ENCODE assay signal across 1 cellular context in the genomic region with DNA sequence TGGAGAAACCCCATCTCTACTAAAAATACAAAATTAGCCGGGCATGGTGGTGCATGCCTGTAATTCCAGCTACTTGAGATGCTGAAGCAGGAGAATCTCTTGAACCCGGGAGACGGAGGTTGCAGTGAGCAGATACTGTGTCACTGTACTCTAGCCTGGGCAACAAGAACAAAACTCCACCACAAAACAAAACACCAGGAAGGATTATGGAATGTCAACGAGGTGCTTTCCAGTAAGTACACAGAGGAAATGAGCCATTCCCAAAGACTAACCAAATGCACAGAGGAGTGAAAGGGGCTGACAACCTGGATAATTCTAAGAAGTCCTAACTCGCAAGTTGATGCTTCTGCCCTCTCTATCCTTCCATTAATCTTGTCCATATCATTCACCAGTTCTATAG.
TF ChIP-seq lines count a peak whose summit lies in the region.

No MANE protein-coding gene starts in this region.

TF ChIP-seq in WTC11, 78 proteins besides CTCF, POLR2A, EP300 and RAD21 (continued from another document):
- TF ChIP-seq ZMAT4 (CRISPR knock-in tag; IDR thresholded peaks at IDR 0.05) (no peak), JAZF1 (CRISPR knock-in tag; IDR thresholded peaks at IDR 0.05) (no peak), STAT6 (CRISPR knock-in tag; conservative IDR thresholded peaks at IDR 0.05; ENCODE audit: low read depth) (no peak), ELF4 (CRISPR knock-in tag; IDR thresholded peaks at IDR 0.05; ENCODE audit: low read depth) (no peak), ZNF232 (CRISPR knock-in tag; IDR thresholded peaks at IDR 0.05) (no peak), AFF4 (CRISPR knock-in tag; IDR thresholded peaks at IDR 0.05; ENCODE audit: borderline replicate concordance) (no peak), NR2C2 (CRISPR knock-in tag; IDR thresholded peaks at IDR 0.05) (no peak), ZNF138 (CRISPR knock-in tag; conservative IDR thresholded peaks at IDR 0.05) (no peak), EMX1 (CRISPR knock-in tag; IDR thresholded peaks at IDR 0.05) (no peak), ZNF317 (CRISPR knock-in tag; IDR thresholded peaks at IDR 0.05; ENCODE audit: borderline replicate concordance, low read depth) (no peak)
TF ChIP-seq in WTC11: peak in this region for 0.
